Comparison of ENCODE assay signal across 1 cellular context in the genomic region with DNA sequence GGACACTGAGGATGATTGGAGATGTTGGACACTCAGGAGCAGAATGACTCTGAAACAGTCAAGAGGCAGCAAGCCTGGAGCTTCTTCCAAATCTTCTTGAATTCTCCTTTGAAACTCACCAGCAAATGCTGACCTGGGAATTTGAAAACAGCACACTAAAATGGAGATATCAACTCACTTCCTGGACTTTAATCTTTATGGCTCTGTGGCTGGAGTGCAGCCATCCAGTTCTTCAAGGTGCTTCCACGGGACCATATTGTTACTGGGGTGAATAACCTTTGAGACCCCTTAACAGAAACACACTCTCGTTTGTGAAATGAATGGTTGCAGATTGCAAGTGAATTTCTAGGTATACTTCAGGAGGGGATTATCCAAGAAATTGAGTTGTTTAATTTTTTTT.
A peak's percentile ranks its signal among the peaks of the same experiment; 100 is the strongest.
TF ChIP-seq lines count a peak whose summit lies in the region.

No MANE protein-coding gene starts in this region.

TF ChIP-seq in GM12878, 131 proteins besides CTCF, POLR2A, EP300 and RAD21 (continued from another document):
- TF ChIP-seq RUNX3 (IDR thresholded peaks at IDR 0.05; ENCODE audit: low read length): 0 out of 2 replicates have a peak, but pooled peaks have one; percentile 19
